ENCODE assay signal across 1 cellular context in the genomic region with DNA sequence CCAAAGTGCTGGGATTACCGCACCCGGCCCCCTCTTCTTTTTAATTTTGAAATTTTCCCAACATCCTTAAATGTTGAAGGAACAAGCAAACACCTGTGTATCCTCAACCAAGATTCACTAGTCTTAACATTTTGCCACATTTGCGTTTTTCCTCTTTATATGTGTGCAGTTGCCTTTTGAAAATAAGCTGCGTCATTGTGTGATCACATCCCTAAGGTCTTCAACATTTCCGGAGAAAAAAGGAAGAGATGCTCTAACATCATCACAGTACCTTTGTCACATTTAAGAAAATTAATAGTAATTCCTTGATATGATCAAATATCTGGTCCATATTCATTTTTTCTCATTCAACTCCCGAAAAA.
TF ChIP-seq lines count a peak whose summit lies in the region.

No MANE protein-coding gene starts in this region.

TF ChIP-seq in A549, 52 proteins besides CTCF, POLR2A, EP300 and RAD21:
- TF ChIP-seq MAFK (IDR thresholded peaks at IDR 0.05; ENCODE audit: partially characterized antibody) (peak; percentile 70), PHF8 (IDR thresholded peaks at IDR 0.05; ENCODE audit: borderline replicate concordance, low read depth) (no peak)
